Comparison of ENCODE assay signal across 13 cellular contexts in genomic region chrX:14883826-14884225, GRCh38.
"Had no signal": no experiment of that assay in that cellular context is flagged by ENCODE, and none has a peak within 500 bp of the region (broad histone marks: within the 10 kb centered on the region; RNA-seq: fewer than 3 reads in every experiment).

No MANE protein-coding gene starts in this region.

- H3K27ac Mint-ChIP-seq: activated B cell treated with CpG ODN at 0.5 μM for 24 hours, mesothelial cell of epicardium, nephron progenitor cell had no signal

- H3K9me3 Mint-ChIP-seq: activated B cell treated with CpG ODN at 0.5 μM for 24 hours had no signal

- H3K4me1 Mint-ChIP-seq: mesothelial cell of epicardium, nephron progenitor cell had no signal

- DNase-seq: activated B cell treated with CpG ODN at 0.5 μM for 24 hours; activated CD4-positive, alpha-beta T cell treated with anti-CD3 and anti-CD28 coated beads, Interleukin-2, amount 50 U/mL, for 1 hour; adrenal gland; effector CD4-positive, alpha-beta T cell; heart left ventricle; left lung; nephron progenitor cell; nucleus accumbens; posterior cingulate gyrus; stimulated activated naive CD4-positive, alpha-beta T cell had no signal

- H3K4me3 Mint-ChIP-seq: activated B cell treated with CpG ODN at 0.5 μM for 24 hours, mesothelial cell of epicardium, nephron progenitor cell had no signal

- H3K27me3 Mint-ChIP-seq: activated B cell treated with CpG ODN at 0.5 μM for 24 hours had no signal

- ATAC-seq: esophagus mucosa, gastroesophageal sphincter, heart left ventricle, left lung had no signal
